ENCODE assay signal across 21 cellular contexts in the genomic region with DNA sequence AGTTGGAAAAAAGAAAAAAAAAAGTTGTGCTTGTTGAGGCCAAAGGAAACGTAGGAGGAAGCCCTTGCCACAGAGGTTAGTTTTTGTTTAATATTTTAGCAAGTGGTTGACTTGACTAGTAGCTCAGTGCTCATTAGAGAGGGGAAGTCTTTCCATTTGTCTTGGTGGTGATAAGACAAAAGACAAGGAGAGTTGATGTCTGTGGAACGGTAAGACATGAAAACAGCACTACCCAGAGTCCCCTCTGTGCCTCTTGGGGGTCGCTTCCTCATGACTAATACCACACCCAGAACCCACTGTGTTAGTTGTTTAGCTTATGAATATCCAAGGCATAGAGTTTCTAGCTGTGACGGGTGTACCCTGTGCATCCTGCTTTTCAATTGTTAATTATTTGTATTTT.
"Had no signal": no experiment of that assay in that cellular context is flagged by ENCODE, and none has a peak within 500 bp of the region (broad histone marks: within the 10 kb centered on the region; RNA-seq: fewer than 3 reads in every experiment).

No MANE protein-coding gene starts in this region.

- H3K27me3 Mint-ChIP-seq: activated CD4-positive, alpha-beta T cell treated with anti-CD3 and anti-CD28 coated beads for 36 hours; dendritic cell treated with granulocyte-macrophage colony-stimulating factor and Interleukin-4, amounts not matched to agents 40 ng/mL and 50 ng/mL, for 4 days; T-cell had no signal

- ATAC-seq: activated CD4-positive, alpha-beta T cell treated with anti-CD3 and anti-CD28 coated beads for 36 hours; activated naive CD4-positive, alpha-beta T cell treated with anti-CD3 and anti-CD28 coated beads, Interleukin-2, amount 50 U/mL, for 72 hours; gastroesophageal sphincter; heart left ventricle; T-cell had no signal

- H3K27ac Mint-ChIP-seq: activated CD4-positive, alpha-beta T cell treated with anti-CD3 and anti-CD28 coated beads for 36 hours; dendritic cell treated with granulocyte-macrophage colony-stimulating factor and Interleukin-4, amounts not matched to agents 40 ng/mL and 50 ng/mL, for 4 days; progenitor cell of endocrine pancreas; T-cell had no signal

- DNase-seq: activated CD4-positive, alpha-beta T cell treated with anti-CD3 and anti-CD28 coated beads for 36 hours; activated gamma-delta T cell treated with Interleukin-2 at 50 U/mL for 16 hours; amygdala; effector CD8-positive, alpha-beta T cell; heart left ventricle; kidney glomerular epithelial cell; left ventricle myocardium inferior; mammary epithelial cell; midbrain; SK-N-SH; stimulated activated CD8-positive, alpha-beta memory T cell treated with anti-CD3 and anti-CD28 coated beads, Interleukin-4, amount 100 ng/mL, for 48 hours; stomach; T-cell; T1000; WERI-Rb-1 had no signal

- H3K9me3 Mint-ChIP-seq: dendritic cell treated with granulocyte-macrophage colony-stimulating factor and Interleukin-4, amounts not matched to agents 40 ng/mL and 50 ng/mL, for 4 days; neural crest cell; T-cell had no signal

- H3K4me1 Mint-ChIP-seq: neural crest cell, T-cell had no signal

- H3K4me3 Mint-ChIP-seq: activated CD4-positive, alpha-beta T cell treated with anti-CD3 and anti-CD28 coated beads for 36 hours; activated T-helper 1 cell treated with anti-CD3 and anti-CD28 coated beads, Interleukin-12 subunit alpha, Interleukin-12 subunit beta, Interleukin-2, Interleukin-4 antibody, amounts not matched to agents 30 ng/mL and 10 ng/mL and 1 ng/mL, durations not matched to agents 14 hours and 24 hours and 36 hours; dendritic cell treated with granulocyte-macrophage colony-stimulating factor and Interleukin-4, amounts not matched to agents 40 ng/mL and 50 ng/mL, for 4 days; neural crest cell; T-cell had no signal
